26 cellular contexts compared by ENCODE assay signal in genomic region chr10:132255489-132256344, GRCh38. TPM values are rescaled to one million over a fixed set of nuclear protein-coding genes. Genes with fewer than 3 reads are reported as not detected.
DNase-seq lines count a peak whose midpoint lies in the region; ATAC-seq and TF ChIP-seq lines count a peak whose summit lies in the region.
"Had no signal": no experiment of that assay in that cellular context is flagged by ENCODE, and none has a peak within 500 bp of the region (broad histone marks: within the 10 kb centered on the region; RNA-seq: fewer than 3 reads in every experiment).

No MANE protein-coding gene starts in this region.

- no peak for TF ChIP-seq CTCF in activated CD8-positive, alpha-beta T cell treated with anti-CD3 and anti-CD28 coated beads for 36 hours (IDR thresholded peaks at IDR 0.05)

- intact Hi-C loops in activated CD8-positive, alpha-beta T cell treated with anti-CD3 and anti-CD28 coated beads for 36 hours (cut with micrococcal nuclease), result no loop called here
- intact Hi-C loops in naive thymus-derived CD4-positive, alpha-beta T cell (cut with micrococcal nuclease), result no loop called here

- H3K36me3 Mint-ChIP-seq in activated CD8-positive, alpha-beta T cell treated with anti-CD3 and anti-CD28 coated beads for 36 hours (ENCODE audit: low read depth), result no peaks in the 10 kb centered on the region
- no peaks in the 10 kb centered on the region for H3K36me3 Mint-ChIP-seq in naive thymus-derived CD4-positive, alpha-beta T cell
- H3K36me3 Mint-ChIP-seq in activated CD8-positive, alpha-beta memory T cell treated with anti-CD3 and anti-CD28 coated beads, Interleukin-2, amount 10 ng/mL, durations not matched to agents 7 days and 5 days, result no peaks in the 10 kb centered on the region

- peak overlapping the region; percentile 38 for H3K27ac ChIP-seq in BLaER1
- H3K27ac ChIP-seq in naive thymus-derived CD4-positive, alpha-beta T cell (ENCODE audit: low read depth, low read length), result no peak overlapping the region
- H3K27ac ChIP-seq: coronary artery, lower lobe of right lung, RWPE1, SK-N-MC, skin epidermis, upper lobe of right lung had no signal

- ATAC-seq in activated CD8-positive, alpha-beta T cell treated with anti-CD3 and anti-CD28 coated beads for 36 hours, result peak; percentile 37
- ATAC-seq in naive thymus-derived CD4-positive, alpha-beta T cell, result peak; percentile 55
- ATAC-seq in GM21367 (IDR thresholded peaks at IDR 0.05; ENCODE audit: unreplicated experiment), result no peak
- ATAC-seq in activated CD8-positive, alpha-beta memory T cell treated with anti-CD3 and anti-CD28 coated beads, Interleukin-2, amount 10 ng/mL, durations not matched to agents 7 days and 5 days, result no peak
- ATAC-seq: activated T-cell treated with anti-CD3 and anti-CD28 coated beads, Interleukin-2, amount 50 U/mL, for 4 hours; lower lobe of right lung; upper lobe of right lung had no signal

- CTCF ChIA-PET in activated CD8-positive, alpha-beta T cell treated with anti-CD3 and anti-CD28 coated beads for 36 hours (lab: Charles Lee), result no interaction called here
- CTCF ChIA-PET in naive thymus-derived CD4-positive, alpha-beta T cell (lab: Charles Lee), result interaction anchor here (0.8 kb wide), 1 partner anchor 44 kb away, joined by 4 read pairs; no protein-coding TSS in a partner anchor
- CTCF ChIA-PET in activated CD8-positive, alpha-beta memory T cell treated with anti-CD3 and anti-CD28 coated beads, Interleukin-2, amount 10 ng/mL, durations not matched to agents 7 days and 5 days (lab: Charles Lee), result no interaction called here

- H3K9me3 Mint-ChIP-seq in activated CD8-positive, alpha-beta T cell treated with anti-CD3 and anti-CD28 coated beads for 36 hours, result no peaks in the 10 kb centered on the region
- peaks cover 0 to 2% (median 0%) of the 10 kb centered on the region in 11 donors for H3K9me3 Mint-ChIP-seq in naive thymus-derived CD4-positive, alpha-beta T cell
- H3K9me3 Mint-ChIP-seq in activated CD8-positive, alpha-beta memory T cell treated with anti-CD3 and anti-CD28 coated beads, Interleukin-2, amount 10 ng/mL, durations not matched to agents 7 days and 5 days (ENCODE audit: low read depth), result no peaks in the 10 kb centered on the region
- H3K9me3 Mint-ChIP-seq: activated T-cell treated with anti-CD3 and anti-CD28 coated beads, Interleukin-2, amount 50 U/mL, for 4 hours had no signal

- H4K20me1 ChIP-seq in BLaER1, result peaks cover 11% of the 10 kb centered on the region; the same call in 1 of the 2 replicates

- no peak overlapping the region for H3K4me3 ChIP-seq in BLaER1
- no peak overlapping the region for H3K4me3 ChIP-seq in naive thymus-derived CD4-positive, alpha-beta T cell (ENCODE audit: low read length)
- H3K4me3 ChIP-seq: coronary artery, HAP-1, lower lobe of right lung, SK-N-MC, skin epidermis, upper lobe of right lung had no signal

- H3K9me3 ChIP-seq in BLaER1, result no peaks in the 10 kb centered on the region
- H3K9me3 ChIP-seq in naive thymus-derived CD4-positive, alpha-beta T cell (ENCODE audit: control insufficient read depth in 2 of 3, low read length in 3 of 3), result no peaks in the 10 kb centered on the region
- H3K9me3 ChIP-seq: BE2C, HAP-1, lower lobe of right lung, upper lobe of right lung had no signal

- no peaks in the 10 kb centered on the region for H3K27me3 Mint-ChIP-seq in activated CD8-positive, alpha-beta T cell treated with anti-CD3 and anti-CD28 coated beads for 36 hours
- no peaks in the 10 kb centered on the region for H3K27me3 Mint-ChIP-seq in naive thymus-derived CD4-positive, alpha-beta T cell
- no peaks in the 10 kb centered on the region for H3K27me3 Mint-ChIP-seq in activated CD8-positive, alpha-beta memory T cell treated with anti-CD3 and anti-CD28 coated beads, Interleukin-2, amount 10 ng/mL, durations not matched to agents 7 days and 5 days

- DNase-seq in GF-D8 (lab: John Stamatoyannopoulos, UW) (peak; percentile 39), COLO829 (ENCODE audit: low spot score) (no peak), mucosa of gallbladder (ENCODE audit: low spot score) (no peak)
- peak; percentile 51 for DNase-seq in activated CD8-positive, alpha-beta T cell treated with anti-CD3 and anti-CD28 coated beads for 36 hours
- no peak for DNase-seq in naive thymus-derived CD4-positive, alpha-beta T cell
- no peak for DNase-seq in activated CD8-positive, alpha-beta memory T cell treated with anti-CD3 and anti-CD28 coated beads, Interleukin-2, amount 10 ng/mL, durations not matched to agents 7 days and 5 days
- DNase-seq: activated CD4-positive, CD25-positive, alpha-beta regulatory T cell; activated naive CD4-positive, alpha-beta T cell treated with Interleukin-2 at 50 U/mL for 16 hours; activated T-cell treated with anti-CD3 and anti-CD28 coated beads, Interleukin-2, amount 50 U/mL, for 4 hours; amniotic stem cell; BE2C; DMS 273 treated with DMSO at 0.1 percent for 48 hours; Karpas-422; lower lobe of right lung; NCI-H1092 treated with DMSO at 0.1 percent for 48 hours; NCI-H2029; NCI-H2227 treated with DMSO at 0.1 percent for 48 hours; NCI-H748 treated with DMSO at 0.1 percent for 48 hours; upper lobe of right lung had no signal

- H3K4me3 Mint-ChIP-seq in activated CD8-positive, alpha-beta T cell treated with anti-CD3 and anti-CD28 coated beads for 36 hours, result peak overlapping the region; percentile 22
- H3K4me3 Mint-ChIP-seq in naive thymus-derived CD4-positive, alpha-beta T cell, result peak overlapping the region in 3 of 10 donors; percentile 29 to 34 (median 29)
- H3K4me3 Mint-ChIP-seq in activated CD8-positive, alpha-beta memory T cell treated with anti-CD3 and anti-CD28 coated beads, Interleukin-2, amount 10 ng/mL, durations not matched to agents 7 days and 5 days, result no peak overlapping the region
- H3K4me3 Mint-ChIP-seq: activated T-cell treated with anti-CD3 and anti-CD28 coated beads, Interleukin-2, amount 50 U/mL, for 4 hours had no signal

- H3K36me3 ChIP-seq in BLaER1, result no peaks in the 10 kb centered on the region
- no peaks in the 10 kb centered on the region for H3K36me3 ChIP-seq in naive thymus-derived CD4-positive, alpha-beta T cell (ENCODE audit: control insufficient read depth in 2 of 3, insufficient read depth in 3 of 3, low read length in 3 of 3)
- H3K36me3 ChIP-seq: BE2C, HAP-1, lower lobe of right lung, upper lobe of right lung had no signal

- H3K9ac ChIP-seq in BLaER1, result 0 out of 2 replicates have a peak overlapping the region, but pooled peaks have one; percentile 40

- POLR2A ChIA-PET in activated CD8-positive, alpha-beta T cell treated with anti-CD3 and anti-CD28 coated beads for 36 hours (lab: Charles Lee), result no interaction called here
- POLR2A ChIA-PET in naive thymus-derived CD4-positive, alpha-beta T cell (lab: Charles Lee), result interaction anchor here (0.7 kb wide), 1 partner anchor 80 kb away, joined by 3 read pairs; no protein-coding TSS in a partner anchor

- no peaks in the 10 kb centered on the region for H3K27me3 ChIP-seq in BLaER1
- no peaks in the 10 kb centered on the region for H3K27me3 ChIP-seq in naive thymus-derived CD4-positive, alpha-beta T cell (ENCODE audit: control insufficient read depth in 2 of 2, insufficient read depth in 2 of 2, low read length in 2 of 2)
- H3K27me3 ChIP-seq: BE2C, upper lobe of right lung had no signal

- H3K4me1 ChIP-seq in BLaER1, result peaks cover 27% of the 10 kb centered on the region
- no peaks in the 10 kb centered on the region for H3K4me1 ChIP-seq in naive thymus-derived CD4-positive, alpha-beta T cell (ENCODE audit: control insufficient read depth in 2 of 2, insufficient read depth in 2 of 2, low read length in 2 of 2)
- H3K4me1 ChIP-seq: BE2C, HAP-1, lower lobe of right lung, upper lobe of right lung had no signal

- H3K4me1 Mint-ChIP-seq in activated CD8-positive, alpha-beta T cell treated with anti-CD3 and anti-CD28 coated beads for 36 hours (ENCODE audit: low read depth), result peaks cover 31% of the 10 kb centered on the region
- peaks cover 0 to 18% (median 0%) of the 10 kb centered on the region in 7 donors for H3K4me1 Mint-ChIP-seq in naive thymus-derived CD4-positive, alpha-beta T cell
- peaks cover 14% of the 10 kb centered on the region for H3K4me1 Mint-ChIP-seq in activated CD8-positive, alpha-beta memory T cell treated with anti-CD3 and anti-CD28 coated beads, Interleukin-2, amount 10 ng/mL, durations not matched to agents 7 days and 5 days

- H3K4me2 ChIP-seq in BLaER1, result peak overlapping the region; percentile 71

- peak overlapping the region; percentile 42 for H3K27ac Mint-ChIP-seq in activated CD8-positive, alpha-beta T cell treated with anti-CD3 and anti-CD28 coated beads for 36 hours
- no peak overlapping the region for H3K27ac Mint-ChIP-seq in naive thymus-derived CD4-positive, alpha-beta T cell
- H3K27ac Mint-ChIP-seq in activated CD8-positive, alpha-beta memory T cell treated with anti-CD3 and anti-CD28 coated beads, Interleukin-2, amount 10 ng/mL, durations not matched to agents 7 days and 5 days, result no peak overlapping the region

RNA-seq across cellular contexts. Expression of gene STK32C, which starts 52.0 kb away (rescaled TPM):
- 10 to 100 TPM; 29.3 to 31.4 TPM for total RNA-seq in activated CD8-positive, alpha-beta T cell treated with anti-CD3 and anti-CD28 coated beads for 36 hours
- total RNA-seq in naive thymus-derived CD4-positive, alpha-beta T cell, result 10 to 100 TPM in 4 of 5 experiments, 1 to 10 TPM in 1; 8.7 to 19.4 (median 12.0) TPM
- polyA plus RNA-seq in naive thymus-derived CD4-positive, alpha-beta T cell, result 1 to 10 TPM; 4.6 to 7.2 TPM
- total RNA-seq in mucosa of gallbladder, result 23.8 TPM
- 10 to 100 TPM; 11.6 to 15.9 TPM for total RNA-seq in activated CD8-positive, alpha-beta memory T cell treated with anti-CD3 and anti-CD28 coated beads, Interleukin-2, amount 10 ng/mL, durations not matched to agents 7 days and 5 days

Comparison
In these comparisons a context has a peak if more than half of its experiments do, and no peak if none do; other contexts are left out.
1. DNase-seq: peak in GF-D8 (single experiment) and activated CD8-positive, alpha-beta T cell treated with anti-CD3 and anti-CD28 coated beads for 36 hours (single experiment); none in naive thymus-derived CD4-positive, alpha-beta T cell (0 of 9), COLO829 (single experiment), mucosa of gallbladder (single experiment) and activated CD8-positive, alpha-beta memory T cell treated with anti-CD3 and anti-CD28 coated beads, Interleukin-2, amount 10 ng/mL, durations not matched to agents 7 days and 5 days (single experiment).
2. ATAC-seq: peak in activated CD8-positive, alpha-beta T cell treated with anti-CD3 and anti-CD28 coated beads for 36 hours (single experiment) and naive thymus-derived CD4-positive, alpha-beta T cell (single experiment); none in GM21367 (single experiment) and activated CD8-positive, alpha-beta memory T cell treated with anti-CD3 and anti-CD28 coated beads, Interleukin-2, amount 10 ng/mL, durations not matched to agents 7 days and 5 days (single experiment).